8 cellular contexts compared by ENCODE assay signal in the genomic region with DNA sequence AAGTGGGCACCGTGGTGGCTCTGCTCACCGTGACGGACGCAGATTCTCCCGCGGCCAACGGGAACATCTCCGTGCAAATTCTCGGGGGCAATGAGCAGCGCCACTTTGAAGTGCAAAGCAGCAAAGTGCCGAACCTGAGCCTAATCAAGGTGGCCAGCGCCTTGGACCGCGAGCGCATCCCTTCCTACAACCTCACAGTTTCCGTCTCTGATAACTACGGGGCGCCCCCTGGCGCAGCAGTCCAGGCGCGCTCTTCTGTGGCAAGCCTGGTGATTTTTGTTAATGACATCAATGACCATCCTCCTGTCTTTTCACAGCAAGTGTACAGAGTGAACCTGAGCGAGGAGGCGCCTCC. TPM values are rescaled to one million over a fixed set of nuclear protein-coding genes. Genes with fewer than 3 reads are reported as not detected.
DNase-seq lines count a peak whose midpoint lies in the region; ATAC-seq and TF ChIP-seq lines count a peak whose summit lies in the region.

No MANE protein-coding gene starts in this region.

- peak overlapping the region in 2 of 4 donors; percentile 83 to 88 for H3K27ac ChIP-seq in gastrocnemius medialis

- H3K36me3 ChIP-seq in gastrocnemius medialis, result no peaks in the 10 kb centered on the region

- no peaks in the 10 kb centered on the region for H3K27me3 ChIP-seq in gastrocnemius medialis

- H3K9me3 ChIP-seq in gastrocnemius medialis, result no peaks in the 10 kb centered on the region

- H3K4me1 ChIP-seq in gastrocnemius medialis, result peaks cover 28 to 36% of the 10 kb centered on the region in 2 donors

- no peak for TF ChIP-seq POLR2A in gastrocnemius medialis (IDR thresholded peaks at IDR 0.05)

- peak; percentile 47 for DNase-seq in NCI-H82 (lab: John Stamatoyannopoulos, UW)
- DNase-seq in NCI-H82 treated with DMSO at 0.1 percent for 48 hours (lab: John Stamatoyannopoulos, UW; ENCODE audit: unreplicated experiment), result no peak
- DNase-seq in amniotic stem cell (lab: John Stamatoyannopoulos, UW), result peak; percentile 53
- peak in 1 of 2 donors; percentile 14 for DNase-seq in gastrocnemius medialis
- no peak for DNase-seq in NCI-H2029 (lab: John Stamatoyannopoulos, UW)

- H3K4me3 ChIP-seq in iPS-11a (ENCODE audit: low read depth, low read length) (peak overlapping the region; percentile 76), gastrocnemius medialis (peak overlapping the region; percentile 72 to 96 (median 94))

- intact Hi-C loops in gastrocnemius medialis (cut with DNase I; ENCODE audit: low total_unique reads), result loop anchor here (5.0 kb wide), 1 partner anchor 115 kb away; no protein-coding TSS in a partner anchor

- in situ Hi-C loops in gastrocnemius medialis (cut with MboI; ENCODE audit: low sequenced_read_pairs in 4 of 4), result loop anchor here in 3 of 4 donors (10.0 to 25.0 kb wide), 3 partner anchors 420 to 1295 kb away; no protein-coding TSS in a partner anchor

- TF ChIP-seq CTCF in gastrocnemius medialis (IDR thresholded peaks at IDR 0.05 in 4 of 5, conservative IDR thresholded peaks at IDR 0.05 in 1 of 5), result no peak

- ATAC-seq in gastrocnemius medialis (no peak), GM18909 (IDR thresholded peaks at IDR 0.05; ENCODE audit: poor library complexity, unreplicated experiment) (no peak), HG02870 (IDR thresholded peaks at IDR 0.05; ENCODE audit: unreplicated experiment) (no peak)

RNA-seq across cellular contexts. Expression of gene FAT4, which starts 2.7 kb away (rescaled TPM):
- 1 to 10 TPM; 3.4 to 5.3 (median 3.9) TPM for total RNA-seq in gastrocnemius medialis

Comparison
In these comparisons a context has a peak if more than half of its experiments do, and no peak if none do; other contexts are left out.
1. DNase-seq: peak in NCI-H82 (single experiment) and amniotic stem cell (single experiment); none in NCI-H82 treated with DMSO at 0.1 percent for 48 hours (single experiment) and NCI-H2029 (single experiment).